23 cellular contexts compared by ENCODE assay signal in the genomic region with DNA sequence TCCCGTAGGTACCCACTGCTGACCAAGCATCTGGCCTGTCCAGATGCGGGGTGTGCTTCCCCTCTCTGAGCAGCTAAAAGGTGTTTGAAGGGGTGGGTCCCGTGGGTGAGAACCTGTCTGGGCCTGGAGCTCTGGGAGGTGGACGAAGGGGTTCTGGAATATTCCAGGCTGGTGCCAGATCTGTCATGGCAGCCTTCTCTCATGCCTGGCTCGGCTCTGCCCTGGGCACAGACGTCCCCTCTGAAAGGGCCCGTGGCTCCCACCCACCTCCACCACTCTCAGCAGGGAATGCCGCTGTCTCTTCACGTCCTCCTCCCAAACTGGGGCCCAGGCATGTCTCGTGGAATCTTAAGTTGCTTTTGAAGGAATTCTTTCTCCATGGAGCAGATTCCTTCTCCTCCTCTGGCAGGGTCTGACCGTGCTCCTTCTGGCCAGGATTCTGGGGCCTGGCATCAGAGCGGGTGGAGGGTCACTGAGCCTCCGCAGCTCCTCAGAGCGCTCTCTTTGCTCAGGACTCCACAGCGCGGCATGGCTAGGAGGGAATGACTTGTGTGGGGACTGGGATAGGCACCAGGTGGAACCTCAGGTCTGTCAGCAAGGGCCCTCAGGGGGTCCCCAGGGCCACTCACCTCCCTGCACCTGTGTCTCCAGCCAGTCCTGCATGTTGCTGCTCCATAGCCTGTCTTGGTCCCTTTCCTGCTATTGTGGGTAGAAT.
"Had no signal": no experiment of that assay in that cellular context is flagged by ENCODE, and none has a peak within 500 bp of the region (broad histone marks: within the 10 kb centered on the region; RNA-seq: fewer than 3 reads in every experiment).

No MANE protein-coding gene starts in this region.

- H3K4me1 ChIP-seq: pancreas, psoas muscle had no signal

- H3K27me3 ChIP-seq: pancreas, vagina had no signal

- H3K4me3 ChIP-seq: esophagus squamous epithelium, pancreas, psoas muscle, thoracic aorta, vagina had no signal

- ATAC-seq: activated CD4-positive, CD25-positive, alpha-beta regulatory T cell treated with anti-CD3 and anti-CD28 coated beads, Interleukin-2, amount 50 U/mL, for 24 hours; pancreas; psoas muscle; stimulated activated naive CD8-positive, alpha-beta T cell treated with anti-CD3 and anti-CD28 coated beads, Interleukin-15, Interleukin-2, amounts not matched to agents 100 U/mL and 50 U/mL, for 24 hours had no signal

- H3K36me3 ChIP-seq: esophagus squamous epithelium, pancreas, thoracic aorta, vagina had no signal

- H3K9me3 ChIP-seq: esophagus squamous epithelium, pancreas, psoas muscle, thoracic aorta, vagina had no signal

- H3K27ac ChIP-seq: epithelial cell of prostate, esophagus squamous epithelium, pancreas, psoas muscle, thoracic aorta, vagina, VCaP had no signal

- DNase-seq: activated CD4-positive, alpha-beta T cell treated with anti-CD3 and anti-CD28 coated beads for 48 hours; activated CD4-positive, alpha-beta T cell treated with anti-CD3 and anti-CD28 coated beads, Interleukin-2, amount 50 U/mL, for 48 hours; activated CD8-positive, alpha-beta memory T cell treated with anti-CD3 and anti-CD28 coated beads for 24 hours; activated gamma-delta T cell; activated naive CD4-positive, alpha-beta T cell treated with anti-CD3 and anti-CD28 coated beads, Interleukin-2, amount 10 ng/mL, durations not matched to agents 7 days and 5 days; activated naive CD8-positive, alpha-beta T cell treated with anti-CD3 and anti-CD28 coated beads, Interleukin-2, amount 10 ng/mL, durations not matched to agents 7 days and 5 days; central memory CD4-positive, alpha-beta T cell; esophagus squamous epithelium; foreskin melanocyte; kidney glomerular epithelial cell; mammary epithelial cell; stimulated activated CD4-positive, alpha-beta T cell treated with anti-CD3 and anti-CD28 coated beads, Interleukin-12 subunit alpha, Interleukin-12 subunit beta, amount 100 ng/mL, for 4 hours; stimulated activated CD4-positive, alpha-beta T cell treated with anti-CD3 and anti-CD28 coated beads, Interleukin-4, amount 100 ng/mL, for 1 hour; stimulated activated naive CD8-positive, alpha-beta T cell treated with anti-CD3 and anti-CD28 coated beads, Interleukin-15, Interleukin-2, amounts not matched to agents 100 U/mL and 50 U/mL, for 24 hours; SW 1271; T-helper 9 cell had no signal
